1 cellular context compared by ENCODE assay signal in genomic region chr6:4134841-4135664, GRCh38.
TF ChIP-seq lines count a peak whose summit lies in the region.

ECI2 (minus strand) TSS chr6:4135575; CDS start chr6:4135560, 15 bp downstream.

TF ChIP-seq in K562, 482 proteins besides CTCF, POLR2A, EP300 and RAD21 (continued from another document and continues in another):
- no peak for TF ChIP-seq ZNF318 (IDR thresholded peaks at IDR 0.05; ENCODE audit: borderline replicate concordance in 1 of 2, low read depth in 1 of 2)
- peak; percentile 28 for TF ChIP-seq NFIC (IDR thresholded peaks at IDR 0.05)
- no peak for TF ChIP-seq SMC3 (conservative IDR thresholded peaks at IDR 0.05; ENCODE audit: insufficient read depth, low read depth, low read length)
- TF ChIP-seq RUNX1 (IDR thresholded peaks at IDR 0.05; ENCODE audit: low read depth): no peak
- TF ChIP-seq ATF2 (CRISPR knock-in tag; IDR thresholded peaks at IDR 0.05): no peak
- TF ChIP-seq GTF2B (IDR thresholded peaks at IDR 0.05; ENCODE audit: extremely low read depth, insufficient read length): no peak
- TF ChIP-seq THAP12 (CRISPR knock-in tag; IDR thresholded peaks at IDR 0.05): peak; percentile 89
- TF ChIP-seq GATAD2A (IDR thresholded peaks at IDR 0.05): 0 out of 2 replicates have a peak, but pooled peaks have one; percentile 51
- 0 out of 4 replicates have a peak, but pooled peaks of 1 of the 2 experiments have one; percentile 4 for TF ChIP-seq KDM1A (IDR thresholded peaks at IDR 0.05)
- peak; percentile 59; the same call in 1 of the 2 replicates for TF ChIP-seq ZBTB40 (IDR thresholded peaks at IDR 0.05)
- TF ChIP-seq ZBTB40 (CRISPR knock-in tag; IDR thresholded peaks at IDR 0.05): no peak
- TF ChIP-seq THAP7 (CRISPR knock-in tag; IDR thresholded peaks at IDR 0.05): peak; percentile 38; the same call in 1 of the 2 replicates
- TF ChIP-seq ZBTB49 (CRISPR knock-in tag; IDR thresholded peaks at IDR 0.05; ENCODE audit: borderline replicate concordance): peak; percentile 91; the same call in 1 of the 2 replicates
- peak; percentile 64 for TF ChIP-seq ZNF592 (IDR thresholded peaks at IDR 0.05)
- peak; percentile 88 for TF ChIP-seq SUPT5H (IDR thresholded peaks at IDR 0.05)
- peak; percentile 23; the same call in 1 of the 2 replicates for TF ChIP-seq BRD4 (IDR thresholded peaks at IDR 0.05)
